Comparison of ENCODE assay signal across 16 cellular contexts in genomic region chr5:80035839-80036238, GRCh38. TPM values are rescaled to one million over a fixed set of nuclear protein-coding genes. Genes with fewer than 3 reads are reported as not detected.
DNase-seq lines count a peak whose midpoint lies in the region; ATAC-seq and TF ChIP-seq lines count a peak whose summit lies in the region.
"Had no signal": no experiment of that assay in that cellular context is flagged by ENCODE, and none has a peak within 500 bp of the region (broad histone marks: within the 10 kb centered on the region; RNA-seq: fewer than 3 reads in every experiment).

No MANE protein-coding gene starts in this region.

- POLR2A ChIA-PET in CD8-positive, alpha-beta T cell (lab: Charles Lee), result no interaction called here

- H3K9ac ChIP-seq in H9 (ENCODE audit: extremely low read depth, insufficient read length, low read length) (no peak overlapping the region), neural progenitor cell (no peak overlapping the region)

- H3K27ac ChIP-seq in CD8-positive, alpha-beta T cell (ENCODE audit: low read depth, low read length), result no peak overlapping the region
- H3K27ac ChIP-seq in H9 (ENCODE audit: insufficient read length, low read depth, low read length) (no peak overlapping the region), dorsolateral prefrontal cortex (peak overlapping the region in 15 of 59 donors; percentile 4 to 65 (median 46)), neural progenitor cell (no peak overlapping the region)
- H3K27ac ChIP-seq: body of pancreas, C4-2B, gastroesophageal sphincter, SJCRH30 had no signal

- H3K23ac ChIP-seq in H9 (ENCODE audit: insufficient read length, low read depth, low read length), result no peak overlapping the region

- peaks cover 9% of the 10 kb centered on the region for H3K4me1 ChIP-seq in CD8-positive, alpha-beta T cell (ENCODE audit: insufficient read depth, low read length)
- H3K4me1 ChIP-seq in H9 (ENCODE audit: insufficient read depth, low read length) (peaks cover 5% of the 10 kb centered on the region; the same call in 1 of the 2 replicates), neural progenitor cell (peaks cover 4% of the 10 kb centered on the region)
- H3K4me1 ChIP-seq: SJCRH30 had no signal

- H2BK120ac ChIP-seq in H9 (ENCODE audit: low read depth, low read length, poor library complexity, severe bottlenecking), result no peak overlapping the region

- no peak overlapping the region for H3K27ac Mint-ChIP-seq in CD8-positive, alpha-beta T cell
- no peak overlapping the region for H3K27ac Mint-ChIP-seq in H9
- H3K27ac Mint-ChIP-seq in neural progenitor cell, result no peak overlapping the region
- no peak overlapping the region for H3K27ac Mint-ChIP-seq in natural killer cell treated with Interleukin-12 subunit alpha and Interleukin-12 subunit beta and Interleukin-15 and Interleukin-18, amount 100 ng/mL, for 72 hours
- H3K27ac Mint-ChIP-seq: stimulated activated memory B cell treated with anti-CD40 and anti-IgM and Interleukin-4, amounts not matched to agents 10 μg/mL and 1 μg/mL and 100 μg/mL, for 72 hours had no signal

- peaks cover 60% of the 10 kb centered on the region for H3K27me3 Mint-ChIP-seq in CD8-positive, alpha-beta T cell (ENCODE audit: low read depth)
- H3K27me3 Mint-ChIP-seq in H9 (ENCODE audit: low read depth) (peaks cover 48% of the 10 kb centered on the region), neural progenitor cell (ENCODE audit: insufficient read depth, low read depth) (peaks cover 28% of the 10 kb centered on the region)
- H3K27me3 Mint-ChIP-seq in natural killer cell treated with Interleukin-12 subunit alpha and Interleukin-12 subunit beta and Interleukin-15 and Interleukin-18, amount 100 ng/mL, for 72 hours, result peaks cover 54 to 64% of the 10 kb centered on the region in 2 donors

- H2BK12ac ChIP-seq in H9 (ENCODE audit: insufficient read length, low read depth, low read length), result no peak overlapping the region

- H2AFZ ChIP-seq in H9 (ENCODE audit: low read length) (peak overlapping the region; percentile 52), neural progenitor cell (replicated peaks) (peak overlapping the region; percentile 97)

- H3K4me1 Mint-ChIP-seq in CD8-positive, alpha-beta T cell (ENCODE audit: low read depth), result peaks cover 18% of the 10 kb centered on the region
- H3K4me1 Mint-ChIP-seq in H9 (peaks cover 14 to 19% of the 10 kb centered on the region in 2 experiments), neural progenitor cell (peaks cover 4% of the 10 kb centered on the region)
- H3K4me1 Mint-ChIP-seq in natural killer cell treated with Interleukin-12 subunit alpha and Interleukin-12 subunit beta and Interleukin-15 and Interleukin-18, amount 100 ng/mL, for 72 hours (ENCODE audit: low read depth in 2 of 2), result no peaks in the 10 kb centered on the region

- no peak overlapping the region for H2BK15ac ChIP-seq in H9 (ENCODE audit: low read depth, low read length)

- H3K14ac ChIP-seq in H9 (ENCODE audit: insufficient read depth, low read length), result no peak overlapping the region

- no peak for DNase-seq in CD8-positive, alpha-beta T cell
- DNase-seq in H9, result no peak
- DNase-seq in dorsolateral prefrontal cortex, result no peak
- peak; percentile 22 for DNase-seq in neural progenitor cell (ENCODE audit: low spot score)
- DNase-seq in natural killer cell treated with Interleukin-12 subunit alpha and Interleukin-12 subunit beta and Interleukin-15 and Interleukin-18, amount 100 ng/mL, for 72 hours (ENCODE audit: low spot score), result no peak
- DNase-seq in HUDEP-2 (lab: John Stamatoyannopoulos, UW; ENCODE audit: unreplicated experiment in 76 of 76), result no peak
- DNase-seq: body of pancreas; left colon; NCI-H1092; SJCRH30; stimulated activated CD4-positive, alpha-beta T cell treated with anti-CD3 and anti-CD28 coated beads, Interleukin-4, amount 100 ng/mL, for 24 hours had no signal

- peaks cover 5% of the 10 kb centered on the region for H3K23me2 ChIP-seq in H9 (ENCODE audit: insufficient read length, low read depth, low read length, poor library complexity, severe bottlenecking)

- no peak overlapping the region for H3K18ac ChIP-seq in H9 (ENCODE audit: insufficient read length, low read depth, low read length)

- no peaks in the 10 kb centered on the region for H3K36me3 ChIP-seq in CD8-positive, alpha-beta T cell (ENCODE audit: insufficient read depth, low read length)
- no peaks in the 10 kb centered on the region for H3K36me3 ChIP-seq in neural progenitor cell
- H3K36me3 ChIP-seq: gastroesophageal sphincter, SJCRH30 had no signal

- CTCF ChIA-PET in CD8-positive, alpha-beta T cell (lab: Charles Lee), result no interaction called here

- H4K5ac ChIP-seq in H9 (ENCODE audit: insufficient read length, low read depth, low read length), result no peak overlapping the region

- no peak for TF ChIP-seq CTCF in CD8-positive, alpha-beta T cell (IDR thresholded peaks at IDR 0.05)
- no peak for TF ChIP-seq CTCF in H9 (conservative IDR thresholded peaks at IDR 0.05)
- no peak for TF ChIP-seq CTCF in dorsolateral prefrontal cortex (IDR thresholded peaks at IDR 0.05 in 54 of 56, conservative IDR thresholded peaks at IDR 0.05 in 2 of 56; ENCODE audit: low read depth in 1 of 56, partially characterized antibody in 56 of 56)
- no peak for TF ChIP-seq CTCF in neural progenitor cell (IDR thresholded peaks at IDR 0.05)

- H2BK5ac ChIP-seq in H9 (ENCODE audit: insufficient read length, low read length), result no peak overlapping the region

- intact Hi-C loops in CD8-positive, alpha-beta T cell (cut with DNase I, micrococcal nuclease), result no loop called here
- intact Hi-C loops in dorsolateral prefrontal cortex (cut with DNase I), result no loop called here

- no peak overlapping the region for H4K91ac ChIP-seq in H9 (ENCODE audit: insufficient read length, low read depth, low read length)

- no peak overlapping the region for H3T11ph ChIP-seq in H9 (ENCODE audit: low read length)

- no peak overlapping the region for H2AK5ac ChIP-seq in H9 (ENCODE audit: insufficient read length, low read length)

- no peaks in the 10 kb centered on the region for H3K79me2 ChIP-seq in H9 (ENCODE audit: insufficient read depth, low read length)
- no peaks in the 10 kb centered on the region for H3K79me2 ChIP-seq in neural progenitor cell (ENCODE audit: low read depth)

- no peak overlapping the region for H4K8ac ChIP-seq in H9 (replicated peaks; ENCODE audit: insufficient read length, low read depth, low read length)

- no CpG with 5 or more reads among the region's 7 CpGs for WGBS in H9 (ENCODE audit: extremely low coverage, insufficient read length, low lambda C conversion rate)

- no peak overlapping the region for H2BK20ac ChIP-seq in H9 (ENCODE audit: low read depth, low read length, poor library complexity, severe bottlenecking)

- H3K27me3 ChIP-seq in CD8-positive, alpha-beta T cell (ENCODE audit: insufficient read depth, low read length), result peaks cover 27% of the 10 kb centered on the region
- H3K27me3 ChIP-seq in H9 (ENCODE audit: insufficient read depth, low read length), result peaks cover 16% of the 10 kb centered on the region; the same call in 1 of the 2 replicates
- H3K27me3 ChIP-seq in dorsolateral prefrontal cortex, result peaks cover 0 to 61% (median 23%) of the 10 kb centered on the region in 45 donors
- H3K27me3 ChIP-seq in neural progenitor cell, result peaks cover 50% of the 10 kb centered on the region
- H3K27me3 ChIP-seq: SJCRH30 had no signal

- H3K56ac ChIP-seq in H9 (ENCODE audit: insufficient read length, low read depth, low read length), result no peak overlapping the region

- no peaks in the 10 kb centered on the region for H3K9me3 ChIP-seq in CD8-positive, alpha-beta T cell (ENCODE audit: low read length)
- H3K9me3 ChIP-seq in H9 (ENCODE audit: control insufficient read depth, low read depth, low read length), result no peaks in the 10 kb centered on the region
- no peaks in the 10 kb centered on the region for H3K9me3 ChIP-seq in neural progenitor cell (ENCODE audit: low read depth)
- H3K9me3 ChIP-seq: body of pancreas, gastroesophageal sphincter had no signal

- no peak for ATAC-seq in CD8-positive, alpha-beta T cell
- ATAC-seq in GM18909 (IDR thresholded peaks at IDR 0.05; ENCODE audit: poor library complexity, unreplicated experiment), result no peak
- no peak for ATAC-seq in natural killer cell treated with Interleukin-12 subunit alpha and Interleukin-12 subunit beta and Interleukin-15 and Interleukin-18, amount 100 ng/mL, for 72 hours
- ATAC-seq: body of pancreas, HepG2, left colon had no signal

- no peak overlapping the region for H3K4ac ChIP-seq in H9 (ENCODE audit: low read depth, low read length)

- no peaks in the 10 kb centered on the region for H3K36me3 Mint-ChIP-seq in CD8-positive, alpha-beta T cell
- no peaks in the 10 kb centered on the region for H3K36me3 Mint-ChIP-seq in H9 (ENCODE audit: insufficient read depth in 1 of 3, low read depth in 3 of 3)
- no peaks in the 10 kb centered on the region for H3K36me3 Mint-ChIP-seq in neural progenitor cell
- no peaks in the 10 kb centered on the region for H3K36me3 Mint-ChIP-seq in natural killer cell treated with Interleukin-12 subunit alpha and Interleukin-12 subunit beta and Interleukin-15 and Interleukin-18, amount 100 ng/mL, for 72 hours
- H3K36me3 Mint-ChIP-seq: stimulated activated memory B cell treated with anti-CD40 and anti-IgM and Interleukin-4, amounts not matched to agents 10 μg/mL and 1 μg/mL and 100 μg/mL, for 72 hours had no signal

- H4K20me1 ChIP-seq in H9 (ENCODE audit: control insufficient read depth, insufficient read depth, insufficient read length), result no peaks in the 10 kb centered on the region
- H4K20me1 ChIP-seq in neural progenitor cell (ENCODE audit: low read depth), result no peaks in the 10 kb centered on the region

- H3F3A ChIP-seq in neural progenitor cell (ENCODE audit: low read depth), result peaks cover 7% of the 10 kb centered on the region

- no peak overlapping the region for H3K4me3 ChIP-seq in CD8-positive, alpha-beta T cell (ENCODE audit: low read depth, low read length)
- peak overlapping the region in 53 of 59 donors; percentile 20 to 68 (median 48) for H3K4me3 ChIP-seq in dorsolateral prefrontal cortex
- peak overlapping the region; percentile 63 for H3K4me3 ChIP-seq in neural progenitor cell
- H3K4me3 ChIP-seq: body of pancreas, SJCRH30 had no signal

- H3K9me3 Mint-ChIP-seq in CD8-positive, alpha-beta T cell, result no peaks in the 10 kb centered on the region
- H3K9me3 Mint-ChIP-seq in H9, result no peaks in the 10 kb centered on the region
- H3K9me3 Mint-ChIP-seq in neural progenitor cell, result peaks cover 2% of the 10 kb centered on the region
- H3K9me3 Mint-ChIP-seq in natural killer cell treated with Interleukin-12 subunit alpha and Interleukin-12 subunit beta and Interleukin-15 and Interleukin-18, amount 100 ng/mL, for 72 hours, result no peaks in the 10 kb centered on the region
- H3K9me3 Mint-ChIP-seq: stimulated activated memory B cell treated with anti-CD40 and anti-IgM and Interleukin-4, amounts not matched to agents 10 μg/mL and 1 μg/mL and 100 μg/mL, for 72 hours had no signal

- H3K4me2 ChIP-seq in H9 (ENCODE audit: insufficient read depth, insufficient read length, low read length), result peak overlapping the region; percentile 78
- peak overlapping the region; percentile 97 for H3K4me2 ChIP-seq in neural progenitor cell

- peak overlapping the region; percentile 45 for H3K4me3 Mint-ChIP-seq in CD8-positive, alpha-beta T cell
- peak overlapping the region; percentile 63 to 81 for H3K4me3 Mint-ChIP-seq in H9
- peak overlapping the region; percentile 79 for H3K4me3 Mint-ChIP-seq in neural progenitor cell
- no peak overlapping the region for H3K4me3 Mint-ChIP-seq in natural killer cell treated with Interleukin-12 subunit alpha and Interleukin-12 subunit beta and Interleukin-15 and Interleukin-18, amount 100 ng/mL, for 72 hours
- H3K4me3 Mint-ChIP-seq: stimulated activated memory B cell treated with anti-CD40 and anti-IgM and Interleukin-4, amounts not matched to agents 10 μg/mL and 1 μg/mL and 100 μg/mL, for 72 hours had no signal

- no peaks in the 10 kb centered on the region for H3K79me1 ChIP-seq in H9 (ENCODE audit: insufficient read depth, low read depth, low read length, poor library complexity, severe bottlenecking)

RNA-seq across cellular contexts. Expression of gene THBS4, which starts 0.7 kb away (rescaled TPM):
- total RNA-seq in CD8-positive, alpha-beta T cell, result not detected
- 18.6 and 19.0 TPM in 2 replicates for total RNA-seq in H9 (2021)
- 10 to 100 TPM; 13.2 to 41.3 (median 23.5) TPM for total RNA-seq in dorsolateral prefrontal cortex
- 31.6 and 40.5 TPM in 2 replicates for total RNA-seq in neural progenitor cell (ENCODE audit: low replicate concordance)
- total RNA-seq in natural killer cell treated with Interleukin-12 subunit alpha and Interleukin-12 subunit beta and Interleukin-15 and Interleukin-18, amount 100 ng/mL, for 72 hours, result under 1 TPM in 1 of 2 donors, not detected in 1; 0.31 TPM

RNA-seq across cellular contexts. Expression of gene MTX3, which starts 44.8 kb away (rescaled TPM):
- total RNA-seq in CD8-positive, alpha-beta T cell, result 10 to 100 TPM; 26.2 to 27.1 TPM
- 22.3 and 24.1 TPM in 2 replicates for total RNA-seq in H9 (2021)
- total RNA-seq in dorsolateral prefrontal cortex, result 10 to 100 TPM; 20.3 to 41.4 (median 30.4) TPM
- 43.1 and 64.0 TPM in 2 replicates for total RNA-seq in neural progenitor cell (ENCODE audit: low replicate concordance)
- total RNA-seq in natural killer cell treated with Interleukin-12 subunit alpha and Interleukin-12 subunit beta and Interleukin-15 and Interleukin-18, amount 100 ng/mL, for 72 hours, result 10 to 100 TPM; 10.3 to 18.2 TPM

Comparison
In these comparisons a context has a peak if more than half of its experiments do, and no peak if none do; other contexts are left out.
1. RNA of gene THBS4, which starts 0.7 kb away (total RNA-seq): 31.6 to 40.5 TPM in neural progenitor cell, 13.2 to 41.3 TPM in dorsolateral prefrontal cortex and 18.6 to 19.0 TPM in H9; 0.31 TPM in natural killer cell treated with Interleukin-12 subunit alpha and Interleukin-12 subunit beta and Interleukin-15 and Interleukin-18, amount 100 ng/mL, for 72 hours and not detected in CD8-positive, alpha-beta T cell; every median in the first group is over 10 times any median in the second.